Comparison of ENCODE assay signal across 27 cellular contexts in the genomic region with DNA sequence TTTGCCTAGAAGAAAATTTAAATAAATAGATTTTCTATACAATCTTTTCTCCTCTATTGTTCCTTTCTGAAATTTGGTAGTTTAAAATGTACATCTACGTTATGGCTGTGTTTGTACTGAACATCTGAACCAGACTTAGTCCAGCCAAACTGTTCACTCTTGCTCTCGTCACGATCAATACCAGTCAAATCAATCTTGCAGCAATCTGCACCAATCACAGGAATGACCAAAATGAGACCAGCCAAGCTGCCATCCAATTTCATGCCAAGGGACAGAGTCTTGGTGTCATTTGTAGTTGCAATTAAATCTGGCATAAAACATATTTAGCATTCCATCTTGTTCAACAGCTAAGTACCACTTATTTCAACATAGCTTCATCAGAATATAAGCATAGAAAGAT.
"Had no signal": no experiment of that assay in that cellular context is flagged by ENCODE, and none has a peak within 500 bp of the region (broad histone marks: within the 10 kb centered on the region; RNA-seq: fewer than 3 reads in every experiment).

No MANE protein-coding gene starts in this region.

- DNase-seq: heart right ventricle; islet precursor cell; kidney glomerular epithelial cell; left cardiac atrium; left lung; mesendoderm; naive B cell; natural killer cell; nephron progenitor cell; occipital lobe; ovary; small intestine; spleen; stimulated activated CD4-positive, alpha-beta T cell treated with anti-CD3 and anti-CD28 coated beads, Interleukin-4, amount 100 ng/mL, for 24 hours; stimulated activated naive CD4-positive, alpha-beta T cell; tibial artery; trophoblast cell; upper lobe of right lung had no signal

- H3K4me3 ChIP-seq: heart right ventricle, hepatocyte, left lung, lung, neural progenitor cell, ovary, right atrium auricular region, spleen, suprapubic skin, thoracic aorta, tibial artery, upper lobe of right lung had no signal

- H3K9me3 ChIP-seq: heart right ventricle, left lung, neutrophil, ovary, right atrium auricular region, suprapubic skin, thoracic aorta, tibial artery, upper lobe of right lung had no signal

- H3K36me3 ChIP-seq: heart right ventricle, left lung, neural progenitor cell, neutrophil, ovary, right atrium auricular region, spleen, suprapubic skin, thoracic aorta, tibial artery, upper lobe of right lung had no signal

- H2AFZ ChIP-seq: hepatocyte had no signal

- H3K27ac ChIP-seq: heart right ventricle, hepatocyte, left lung, neural progenitor cell, neutrophil, ovary, right atrium auricular region, spleen, suprapubic skin, tibial artery, upper lobe of right lung had no signal

- H3K4me2 ChIP-seq: hepatocyte had no signal

- H3K9ac ChIP-seq: neural progenitor cell had no signal

- ATAC-seq: heart right ventricle; left cardiac atrium; left lung; natural killer cell; sciatic nerve; stimulated activated effector memory CD8-positive, alpha-beta T cell treated with anti-CD3 and anti-CD28 coated beads, Interleukin-12 subunit alpha, Interleukin-12 subunit beta, amount 100 ng/mL, for 72 hours; upper lobe of right lung had no signal

- H3K27me3 ChIP-seq: hepatocyte, left lung, neural progenitor cell, neutrophil, ovary, right atrium auricular region, spleen, suprapubic skin, tibial artery, upper lobe of right lung had no signal

- H3K4me1 ChIP-seq: heart right ventricle, left lung, right atrium auricular region, spleen, suprapubic skin, upper lobe of right lung had no signal
